18 cellular contexts compared by ENCODE assay signal in the genomic region with DNA sequence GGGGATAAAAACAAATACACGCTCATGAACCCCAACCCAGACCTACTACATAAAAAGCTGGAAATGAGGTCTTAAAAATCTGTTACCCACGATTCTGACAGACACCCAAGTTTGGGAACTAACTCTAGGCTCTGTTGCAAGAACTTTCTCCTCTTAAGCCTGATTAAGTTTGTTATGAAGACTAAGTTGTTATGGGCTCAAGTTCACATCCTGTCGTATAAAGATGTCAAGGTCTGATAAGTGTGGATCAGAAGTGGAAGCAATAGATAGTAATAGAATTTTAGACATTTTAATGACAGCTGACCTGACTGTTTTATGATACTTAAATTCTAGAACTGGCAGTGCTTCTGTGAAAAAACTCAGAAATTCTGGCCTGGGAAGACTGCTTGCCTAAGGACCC. TPM values are rescaled to one million over a fixed set of nuclear protein-coding genes. Genes with fewer than 3 reads are reported as not detected.
DNase-seq lines count a peak whose midpoint lies in the region; ATAC-seq and TF ChIP-seq lines count a peak whose summit lies in the region.
"Had no signal": no experiment of that assay in that cellular context is flagged by ENCODE, and none has a peak within 500 bp of the region (broad histone marks: within the 10 kb centered on the region; RNA-seq: fewer than 3 reads in every experiment).

No MANE protein-coding gene starts in this region.

- ATAC-seq in CD4-positive, alpha-beta T cell (ENCODE audit: poor library complexity) = no peak
- no peak for ATAC-seq in activated naive CD8-positive, alpha-beta T cell treated with anti-CD3 and anti-CD28 coated beads, Interleukin-2, amount 10 ng/mL, durations not matched to agents 7 days and 5 days (ENCODE audit: low read depth)
- ATAC-seq in GM18519 (IDR thresholded peaks at IDR 0.05; ENCODE audit: low FRiP score, unreplicated experiment) (no peak), GM21381 (IDR thresholded peaks at IDR 0.05; ENCODE audit: unreplicated experiment) (no peak), GM21737 (IDR thresholded peaks at IDR 0.05; ENCODE audit: unreplicated experiment) (no peak)

- peaks cover 87% of the 10 kb centered on the region for H3K4me1 Mint-ChIP-seq in CD4-positive, alpha-beta T cell (ENCODE audit: low read depth)
- peaks cover 81% of the 10 kb centered on the region for H3K4me1 Mint-ChIP-seq in activated naive CD8-positive, alpha-beta T cell treated with anti-CD3 and anti-CD28 coated beads, Interleukin-2, amount 10 ng/mL, durations not matched to agents 7 days and 5 days
- peaks cover 49% of the 10 kb centered on the region for H3K4me1 Mint-ChIP-seq in nephron

- POLR2A ChIA-PET in CD4-positive, alpha-beta T cell (lab: Charles Lee) = interaction anchor here (1.7 to 8.8 kb wide), 8 partner anchors 9 to 278 kb away, joined by 3 to 225 read pairs (median 11); a partner anchor contains a TSS
- POLR2A ChIA-PET in activated naive CD8-positive, alpha-beta T cell treated with anti-CD3 and anti-CD28 coated beads, Interleukin-2, amount 10 ng/mL, durations not matched to agents 7 days and 5 days (lab: Charles Lee) = interaction anchor here (1.1 to 6.7 kb wide), 3 partner anchors 10 to 479 kb away, joined by 3 to 104 read pairs (median 35); no protein-coding TSS in a partner anchor

- CTCF ChIA-PET in CD4-positive, alpha-beta T cell (lab: Charles Lee) = interaction anchor here (1.0 to 1.7 kb wide), 5 partner anchors 9 to 624 kb away, joined by 3 to 9 read pairs (median 4); no protein-coding TSS in a partner anchor

- intact Hi-C loops in CD4-positive, alpha-beta T cell (cut with DNase I, micrococcal nuclease) = loop anchor here (2.0 to 10.0 kb wide), 3 partner anchors 13 to 625 kb away; no protein-coding TSS in a partner anchor
- intact Hi-C loops in tibial artery (cut with DNase I; ENCODE audit: low total_unique reads) = no loop called here

- H3K36me3 Mint-ChIP-seq in CD4-positive, alpha-beta T cell (ENCODE audit: low read depth) = peaks cover 23% of the 10 kb centered on the region
- peaks cover 17% of the 10 kb centered on the region for H3K36me3 Mint-ChIP-seq in activated naive CD8-positive, alpha-beta T cell treated with anti-CD3 and anti-CD28 coated beads, Interleukin-2, amount 10 ng/mL, durations not matched to agents 7 days and 5 days
- peaks cover 6% of the 10 kb centered on the region for H3K36me3 Mint-ChIP-seq in nephron (ENCODE audit: low read depth)

- H3K4me3 ChIP-seq in tibial artery = no peak overlapping the region
- H3K4me3 ChIP-seq: hepatocyte, lung had no signal

- no peaks in the 10 kb centered on the region for H3K9me3 Mint-ChIP-seq in CD4-positive, alpha-beta T cell
- no peaks in the 10 kb centered on the region for H3K9me3 Mint-ChIP-seq in activated naive CD8-positive, alpha-beta T cell treated with anti-CD3 and anti-CD28 coated beads, Interleukin-2, amount 10 ng/mL, durations not matched to agents 7 days and 5 days
- no peaks in the 10 kb centered on the region for H3K9me3 Mint-ChIP-seq in nephron
- H3K9me3 Mint-ChIP-seq: HFFc6 had no signal

- H3K9me3 ChIP-seq in CD4-positive, alpha-beta T cell (ENCODE audit: control insufficient read depth, low read length) = no peaks in the 10 kb centered on the region
- H3K9me3 ChIP-seq in tibial artery = no peaks in the 10 kb centered on the region
- H3K9me3 ChIP-seq: BE2C had no signal

- H3K4me1 ChIP-seq in tibial artery = peaks cover 0 to 78% (median 18%) of the 10 kb centered on the region in 4 donors
- H3K4me1 ChIP-seq: BE2C had no signal

- no peaks in the 10 kb centered on the region for H3K36me3 ChIP-seq in tibial artery
- H3K36me3 ChIP-seq: BE2C had no signal

- no peaks in the 10 kb centered on the region for H3K27me3 ChIP-seq in CD4-positive, alpha-beta T cell (ENCODE audit: control insufficient read depth, insufficient read depth, low read length)
- H3K27me3 ChIP-seq in tibial artery = no peaks in the 10 kb centered on the region
- H3K27me3 ChIP-seq: BE2C, hepatocyte had no signal

- H3K4me3 Mint-ChIP-seq in CD4-positive, alpha-beta T cell = peak overlapping the region; percentile 67
- H3K4me3 Mint-ChIP-seq in activated naive CD8-positive, alpha-beta T cell treated with anti-CD3 and anti-CD28 coated beads, Interleukin-2, amount 10 ng/mL, durations not matched to agents 7 days and 5 days = peak overlapping the region; percentile 64
- no peak overlapping the region for H3K4me3 Mint-ChIP-seq in nephron
- H3K4me3 Mint-ChIP-seq: HFFc6 had no signal

- H3K27ac Mint-ChIP-seq in CD4-positive, alpha-beta T cell = peak overlapping the region; percentile 96
- peak overlapping the region; percentile 87 for H3K27ac Mint-ChIP-seq in activated naive CD8-positive, alpha-beta T cell treated with anti-CD3 and anti-CD28 coated beads, Interleukin-2, amount 10 ng/mL, durations not matched to agents 7 days and 5 days
- peak overlapping the region; percentile 23 to 54 (median 52) for H3K27ac Mint-ChIP-seq in nephron
- H3K27ac Mint-ChIP-seq: HFFc6 had no signal

- peak overlapping the region; percentile 81 for H3K27ac ChIP-seq in CD4-positive, alpha-beta T cell (ENCODE audit: low read depth, low read length)
- peak overlapping the region in 1 of 2 donors; percentile 58 for H3K27ac ChIP-seq in tibial artery
- H3K27ac ChIP-seq: epithelial cell of prostate, VCaP had no signal

- TF ChIP-seq CTCF in CD4-positive, alpha-beta T cell (IDR thresholded peaks at IDR 0.05) = no peak
- TF ChIP-seq CTCF in nephron (IDR thresholded peaks at IDR 0.05; ENCODE audit: unreplicated experiment in 3 of 3) (no peak), tibial artery (IDR thresholded peaks at IDR 0.05) (no peak)

- no peak for DNase-seq in CD4-positive, alpha-beta T cell
- DNase-seq in M059J (ENCODE audit: low read depth) (peak; percentile 14), tibial artery (no peak)
- DNase-seq in activated naive CD8-positive, alpha-beta T cell treated with anti-CD3 and anti-CD28 coated beads, Interleukin-2, amount 10 ng/mL, durations not matched to agents 7 days and 5 days = no peak
- DNase-seq: BE2C; HFFc6; NCI-H1694 treated with DMSO at 0.1 percent for 48 hours; NCI-H748 treated with DMSO at 0.1 percent for 48 hours; Right ventricle myocardium superior; stimulated activated CD8-positive, alpha-beta memory T cell treated with anti-CD3 and anti-CD28 coated beads, Interleukin-4, amount 100 ng/mL, for 48 hours had no signal

- no peaks in the 10 kb centered on the region for H3K27me3 Mint-ChIP-seq in CD4-positive, alpha-beta T cell
- no peaks in the 10 kb centered on the region for H3K27me3 Mint-ChIP-seq in activated naive CD8-positive, alpha-beta T cell treated with anti-CD3 and anti-CD28 coated beads, Interleukin-2, amount 10 ng/mL, durations not matched to agents 7 days and 5 days
- no peaks in the 10 kb centered on the region for H3K27me3 Mint-ChIP-seq in nephron (ENCODE audit: low read depth)

RNA-seq across cellular contexts. Expression of a gene that starts 43.2 kb away (rescaled TPM):
- total RNA-seq in CD4-positive, alpha-beta T cell = 10 to 100 TPM; 48.7 to 49.0 TPM
- total RNA-seq in M059J (2014; rRNA removed; shearing (Covaris generic)) = 29.5 and 36.2 TPM in 2 replicates
- total RNA-seq in activated naive CD8-positive, alpha-beta T cell treated with anti-CD3 and anti-CD28 coated beads, Interleukin-2, amount 10 ng/mL, durations not matched to agents 7 days and 5 days = 10 to 100 TPM; 91.0 to 93.9 TPM

Comparison
In these comparisons a context has a peak if more than half of its experiments do, and no peak if none do; other contexts are left out.
1. H3K4me3 Mint-ChIP-seq: peak in CD4-positive, alpha-beta T cell (single experiment) and activated naive CD8-positive, alpha-beta T cell treated with anti-CD3 and anti-CD28 coated beads, Interleukin-2, amount 10 ng/mL, durations not matched to agents 7 days and 5 days (single experiment); none in nephron (0 of 3).
2. Peak in every context shown above with its lines, with median percentiles within 50 percentile points of each other: H3K27ac Mint-ChIP-seq.